ENCODE assay signal across 13 cellular contexts in genomic region chr17:65514082-65514481, GRCh38. TPM values are rescaled to one million over a fixed set of nuclear protein-coding genes. Genes with fewer than 3 reads are reported as not detected.
DNase-seq lines count a peak whose midpoint lies in the region; ATAC-seq, FAIRE-seq and TF ChIP-seq lines count a peak whose summit lies in the region.
"Had no signal": no experiment of that assay in that cellular context is flagged by ENCODE, and none has a peak within 500 bp of the region (broad histone marks: within the 10 kb centered on the region; RNA-seq: fewer than 3 reads in every experiment).

No MANE protein-coding gene starts in this region.

- no peaks in the 10 kb centered on the region for H3K9me2 ChIP-seq in MM.1S (replicated peaks; ENCODE audit: insufficient read depth, low read length)

- DNase-seq in AG10803 (ENCODE audit: low read depth): peak; percentile 94
- peak; percentile 58 for DNase-seq in HFFc6
- no peak for DNase-seq in GM12878 (ENCODE audit: low read depth, low spot score)
- DNase-seq in lung (ENCODE audit: low spot score): no peak
- no peak for DNase-seq in GM10248 (ENCODE audit: extremely low spot score)
- DNase-seq in activated CD8-positive, alpha-beta memory T cell treated with anti-CD3 and anti-CD28 coated beads, Interleukin-2, amount 10 ng/mL, durations not matched to agents 7 days and 5 days: no peak
- no peak for DNase-seq in MM.1S
- no peak for DNase-seq in ureter (ENCODE audit: low spot score)
- DNase-seq: DMS153, natural killer cell, SHP77, upper lobe of right lung had no signal

- peaks cover 4% of the 10 kb centered on the region; the same call in 1 of the 2 replicates for H3K36me3 Mint-ChIP-seq in HFFc6 (ENCODE audit: low read depth)
- H3K36me3 Mint-ChIP-seq in activated CD8-positive, alpha-beta memory T cell treated with anti-CD3 and anti-CD28 coated beads, Interleukin-2, amount 10 ng/mL, durations not matched to agents 7 days and 5 days: no peaks in the 10 kb centered on the region
- H3K36me3 Mint-ChIP-seq: natural killer cell had no signal

- FAIRE-seq in GM12878 (lab: Jason Lieb, UNC): no peak

- POLR2A ChIA-PET in GM12878 (lab: Charles Lee) (no interaction called here), GM10248 (lab: Yijun Ruan, JAX) (no interaction called here)

- H3K9ac ChIP-seq in GM12878 (ENCODE audit: control insufficient read depth, insufficient read depth, low read length) (no peak overlapping the region), MM.1S (ENCODE audit: low read length) (no peak overlapping the region)

- no peaks in the 10 kb centered on the region; the same call in 2 of the 3 replicates for H3K9me3 ChIP-seq in GM12878 (replicated peaks; ENCODE audit: control insufficient read depth, insufficient read depth, low read length)
- no peaks in the 10 kb centered on the region for H3K9me3 ChIP-seq in lung (ENCODE audit: control insufficient read depth in 2 of 2, insufficient read depth in 1 of 2, low read length in 1 of 2)
- no peaks in the 10 kb centered on the region for H3K9me3 ChIP-seq in MM.1S (replicated peaks; ENCODE audit: insufficient read depth, low read length)
- H3K9me3 ChIP-seq: upper lobe of right lung had no signal

- CTCF ChIA-PET in GM12878 (lab: Yijun Ruan, JAX) (no interaction called here), GM10248 (lab: Yijun Ruan, JAX) (no interaction called here)
- CTCF ChIA-PET in activated CD8-positive, alpha-beta memory T cell treated with anti-CD3 and anti-CD28 coated beads, Interleukin-2, amount 10 ng/mL, durations not matched to agents 7 days and 5 days (lab: Charles Lee): no interaction called here

- H3K27ac ChIP-seq in GM12878 (ENCODE audit: control insufficient read depth, insufficient read depth) (no peak overlapping the region), lung (ENCODE audit: low read depth in 1 of 2, low read length in 1 of 2) (no peak overlapping the region), MM.1S (ENCODE audit: low read length) (no peak overlapping the region)
- H3K27ac ChIP-seq: coronary artery had no signal

- TF ChIP-seq RAD21 in GM12878 (IDR thresholded peaks at IDR 0.05; ENCODE audit: insufficient read depth, low read depth, low read length): no peak

- WGBS in GM12878 (ENCODE audit: insufficient coverage, insufficient replicate concordance, low lambda C conversion rate, missing lambda C conversion rate): 17% methylated on average over 8 of the region's 8 CpGs
- 69 to 79% methylated on average over 8 of the region's 8 CpGs for WGBS in lung, 2 donors

- H3K36me3 ChIP-seq in GM12878 (ENCODE audit: control insufficient read depth in 2 of 2, insufficient read depth in 2 of 2, low read length in 1 of 2) (no peaks in the 10 kb centered on the region), lung (ENCODE audit: control insufficient read depth in 2 of 2, insufficient read depth in 2 of 2, low read length in 2 of 2) (no peaks in the 10 kb centered on the region), MM.1S (replicated peaks; ENCODE audit: insufficient read depth, low read length) (no peaks in the 10 kb centered on the region)
- H3K36me3 ChIP-seq: upper lobe of right lung had no signal

- no peaks in the 10 kb centered on the region for H4K20me1 ChIP-seq in GM12878 (ENCODE audit: control insufficient read depth, insufficient read depth)
- H4K20me1 ChIP-seq in MM.1S (ENCODE audit: insufficient read depth, low read length): no peaks in the 10 kb centered on the region

- no peak for TF ChIP-seq POLR2A in GM12878 (IDR thresholded peaks at IDR 0.05; ENCODE audit: low read depth, low read length)

- no TSS peak for BruUV-seq in GM12878 (replicated peaks; lab: Mats Ljungman, UMichigan)

- H3K4me3 ChIP-seq in AG10803 (ENCODE audit: low read length) (no peak overlapping the region), GM12878 (no peak overlapping the region), lung (no peak overlapping the region), MM.1S (ENCODE audit: low read length) (no peak overlapping the region)
- H3K4me3 ChIP-seq: coronary artery, upper lobe of right lung had no signal

- H3K27me3 Mint-ChIP-seq in HFFc6 (ENCODE audit: insufficient read depth): peaks cover 10% of the 10 kb centered on the region; the same call in 1 of the 2 replicates
- peaks cover 22% of the 10 kb centered on the region for H3K27me3 Mint-ChIP-seq in activated CD8-positive, alpha-beta memory T cell treated with anti-CD3 and anti-CD28 coated beads, Interleukin-2, amount 10 ng/mL, durations not matched to agents 7 days and 5 days

- no peak overlapping the region for H3K4me3 Mint-ChIP-seq in HFFc6
- H3K4me3 Mint-ChIP-seq in activated CD8-positive, alpha-beta memory T cell treated with anti-CD3 and anti-CD28 coated beads, Interleukin-2, amount 10 ng/mL, durations not matched to agents 7 days and 5 days: no peak overlapping the region
- H3K4me3 Mint-ChIP-seq: natural killer cell had no signal

- H3K27me3 ChIP-seq in GM12878 (replicated peaks in 1 of 2; ENCODE audit: control insufficient read depth in 2 of 2, insufficient read depth in 2 of 2, low read length in 1 of 2): no peaks in the 10 kb centered on the region
- H3K27me3 ChIP-seq in lung (ENCODE audit: control insufficient read depth, insufficient read depth): no peaks in the 10 kb centered on the region
- no peaks in the 10 kb centered on the region for H3K27me3 ChIP-seq in MM.1S (replicated peaks; ENCODE audit: insufficient read depth, low read length)
- H3K27me3 ChIP-seq: upper lobe of right lung had no signal

- RAD21 ChIA-PET in GM12878 (lab: Charles Lee; ENCODE audit: unreplicated experiment): no interaction called here

- intact Hi-C loops in GM12878 (cut with micrococcal nuclease; ENCODE audit: unreplicated experiment): no loop called here

- H3K4me1 Mint-ChIP-seq in HFFc6 (ENCODE audit: low read depth): peaks cover 10% of the 10 kb centered on the region; the same call in 1 of the 2 replicates
- peaks cover 2% of the 10 kb centered on the region for H3K4me1 Mint-ChIP-seq in activated CD8-positive, alpha-beta memory T cell treated with anti-CD3 and anti-CD28 coated beads, Interleukin-2, amount 10 ng/mL, durations not matched to agents 7 days and 5 days
- H3K4me1 Mint-ChIP-seq: natural killer cell had no signal

- H3K4me1 ChIP-seq in GM12878 (ENCODE audit: control insufficient read depth, insufficient read depth, low read length) (no peaks in the 10 kb centered on the region), lung (ENCODE audit: control insufficient read depth in 2 of 2, insufficient read depth in 2 of 2, low read length in 2 of 2) (peaks cover 0 to 12% of the 10 kb centered on the region in 2 donors), MM.1S (ENCODE audit: low read length) (0 out of 2 replicates have a peak, but pooled peaks cover 3% of the 10 kb centered on the region)

- TF ChIP-seq EP300 in GM12878 (IDR thresholded peaks at IDR 0.05; ENCODE audit: borderline replicate concordance in 1 of 2, control insufficient read depth in 1 of 2, low read depth in 2 of 2, low read length in 2 of 2): no peak

- ATAC-seq in GM12878: 0 out of 3 replicates have a peak, but pooled peaks have one; percentile 42
- peak; percentile 54 for ATAC-seq in lung (ENCODE audit: insufficient read depth, low FRiP score)
- ATAC-seq in activated CD8-positive, alpha-beta memory T cell treated with anti-CD3 and anti-CD28 coated beads, Interleukin-2, amount 10 ng/mL, durations not matched to agents 7 days and 5 days: no peak
- ATAC-seq: natural killer cell had no signal

- H3K9me3 Mint-ChIP-seq in HFFc6: peaks cover 11% of the 10 kb centered on the region; the same call in 1 of the 2 replicates
- H3K9me3 Mint-ChIP-seq in activated CD8-positive, alpha-beta memory T cell treated with anti-CD3 and anti-CD28 coated beads, Interleukin-2, amount 10 ng/mL, durations not matched to agents 7 days and 5 days (ENCODE audit: low read depth): peaks cover 2% of the 10 kb centered on the region
- H3K9me3 Mint-ChIP-seq: natural killer cell had no signal

- no peak for TF ChIP-seq CTCF in AG10803 (conservative IDR thresholded peaks at IDR 0.05; ENCODE audit: low read length)
- TF ChIP-seq CTCF in HFFc6 (IDR thresholded peaks at IDR 0.05): no peak
- no peak for TF ChIP-seq CTCF in GM12878 (IDR thresholded peaks at IDR 0.05 in 2 of 3, conservative IDR thresholded peaks at IDR 0.05 in 1 of 3; ENCODE audit: control insufficient read depth in 2 of 3, extremely low read depth in 1 of 3, insufficient read depth in 1 of 3, low read depth in 3 of 3, low read length in 3 of 3)
- no peak for TF ChIP-seq CTCF in lung (IDR thresholded peaks at IDR 0.05; ENCODE audit: control extremely low read depth, extremely low read depth)
- no peak for TF ChIP-seq CTCF in GM10248 (IDR thresholded peaks at IDR 0.05; ENCODE audit: control extremely low read depth, extremely low read depth, low read depth, missing control alignments)
- TF ChIP-seq CTCF in MM.1S (IDR thresholded peaks at IDR 0.05; ENCODE audit: low read length): no peak

- no peak overlapping the region for H3K27ac Mint-ChIP-seq in HFFc6
- no peak overlapping the region for H3K27ac Mint-ChIP-seq in activated CD8-positive, alpha-beta memory T cell treated with anti-CD3 and anti-CD28 coated beads, Interleukin-2, amount 10 ng/mL, durations not matched to agents 7 days and 5 days
- H3K27ac Mint-ChIP-seq: natural killer cell had no signal

- in situ Hi-C loops in GM12878 (cut with MboI): no loop called here

- H2AFZ ChIP-seq in GM12878 (ENCODE audit: control insufficient read depth, low read depth, low read length) (no peak overlapping the region), MM.1S (ENCODE audit: low read length) (no peak overlapping the region)

- no peaks in the 10 kb centered on the region for H3F3A ChIP-seq in MM.1S (ENCODE audit: insufficient read depth, low read length)

- no peaks in the 10 kb centered on the region for H3K79me2 ChIP-seq in GM12878 (ENCODE audit: control insufficient read depth, insufficient read depth, low read length)
- no peaks in the 10 kb centered on the region for H3K79me2 ChIP-seq in MM.1S (ENCODE audit: low read length)

- H3K4me2 ChIP-seq in GM12878 (ENCODE audit: control insufficient read depth, insufficient read depth) (no peak overlapping the region), MM.1S (ENCODE audit: low read depth, low read length) (no peak overlapping the region)

- SMC1A ChIA-PET in GM12878 (lab: Charles Lee; ENCODE audit: uncharacterized antibody, unreplicated experiment): no interaction called here

RNA-seq across cellular contexts. Expression of gene AXIN2, which starts 47.4 kb away (rescaled TPM):
- under 1 TPM; 0.17 to 0.57 (median 0.39) TPM for total RNA-seq in HFFc6 (2021; fragmentation: NEBNext Ultra II Directional; extraction: Animal tissue kit (Norgen Biotek cat#: 25700))
- 14.6 and 16.2 TPM in 2 replicates for total RNA-seq in GM12878 (2013; cell fraction: nucleolus; rRNA removed)
- total RNA-seq in GM12878 (2014; rRNA removed): 4.2 and 4.6 TPM in 2 replicates
- 2.5 and 3.5 TPM in 2 replicates for total RNA-seq in GM12878 (2014; rRNA removed; fragmentation: Illumina TruSeq; extraction: Trizol)
- total RNA-seq in GM12878 (2021): 7.2 and 7.8 TPM in 2 replicates
- 0.68 TPM for polyA plus RNA-seq in GM12878 (2011; ENCODE audit: low read depth)
- 2.5 and 3.7 TPM in 2 replicates for polyA plus RNA-seq in GM12878 (2011; rRNA removed)
- polyA plus RNA-seq in GM12878 (2011; cell fraction: cytosol; rRNA removed): 3.2 and 3.5 TPM in 2 replicates
- 8.9 and 17.6 TPM in 2 replicates for polyA plus RNA-seq in GM12878 (2011; cell fraction: nucleus; rRNA removed)
- 0.72 and 1.5 TPM in 2 replicates for polyA plus RNA-seq in GM12878 (2012)
- polyA plus RNA-seq in GM12878 (2014; fragmentation: Illumina TruSeq; extraction: Trizol): 1.9 and 2.6 TPM in 2 replicates
- under 1 TPM; 0.47 to 0.66 TPM for polyA plus RNA-seq in GM12878 (2014; fragmentation: Nextera tagmentation; extraction: Ambion mirVana)
- 4.4 and 4.8 TPM in 2 replicates for polyA plus RNA-seq in GM12878 (2014; rRNA removed)
- 1 to 10 TPM in 1 of 2 experiments, under 1 TPM in 1; 0.58 to 1.6 TPM for polyA plus RNA-seq in GM12878 (2016; fragmentation: Nextera tagmentation; extraction: Ambion mirVana)
- polyA minus RNA-seq in GM12878 (2011; rRNA and poly(A)+ RNA removed): 4.1 and 6.0 TPM in 2 replicates
- 1.5 and 1.7 TPM in 2 replicates for polyA minus RNA-seq in GM12878 (2011; cell fraction: cytosol; rRNA and poly(A)+ RNA removed)
- polyA minus RNA-seq in GM12878 (2011; cell fraction: nucleus; rRNA and poly(A)+ RNA removed): 7.3 and 10.1 TPM in 2 replicates
- total RNA-seq in lung: 100 to 1,000 TPM in 1 of 2 donors, 10 to 100 TPM in 1; 60.3 to 127 TPM
- polyA plus RNA-seq in lung: 10 to 100 TPM; 13.0 to 13.2 TPM
- under 1 TPM; 0.61 to 0.75 TPM for total RNA-seq in activated CD8-positive, alpha-beta memory T cell treated with anti-CD3 and anti-CD28 coated beads, Interleukin-2, amount 10 ng/mL, durations not matched to agents 7 days and 5 days
- 11.8 TPM for total RNA-seq in ureter

Comparison
In these comparisons a context has a peak if more than half of its experiments do, and no peak if none do; other contexts are left out.
1. DNase-seq: peak in AG10803 (single experiment) and HFFc6 (single experiment); none in GM12878 (single experiment), lung (single experiment), GM10248 (single experiment), activated CD8-positive, alpha-beta memory T cell treated with anti-CD3 and anti-CD28 coated beads, Interleukin-2, amount 10 ng/mL, durations not matched to agents 7 days and 5 days (single experiment), MM.1S (single experiment) and ureter (single experiment).